Comparison of ENCODE assay signal across 22 cellular contexts in genomic region chr5:163165277-163165676, GRCh38.
"Had no signal": no experiment of that assay in that cellular context is flagged by ENCODE, and none has a peak within 500 bp of the region (broad histone marks: within the 10 kb centered on the region; RNA-seq: fewer than 3 reads in every experiment).

No MANE protein-coding gene starts in this region.

- H3K36me3 ChIP-seq: esophagus muscularis mucosa, gastrocnemius medialis, prostate gland, right lobe of liver, tibial nerve, upper lobe of right lung, vagina had no signal

- H3K4me3 ChIP-seq: esophagus muscularis mucosa, gastrocnemius medialis, hepatocyte, lung, prostate gland, right lobe of liver, testis, tibial nerve, upper lobe of right lung, vagina had no signal

- H3K4me1 ChIP-seq: esophagus muscularis mucosa, gastrocnemius medialis, parathyroid adenoma, prostate gland, right lobe of liver, testis, tibial nerve, upper lobe of right lung, vagina had no signal

- H3K9ac ChIP-seq: parathyroid adenoma had no signal

- H2AFZ ChIP-seq: hepatocyte, parathyroid adenoma had no signal

- H3K9me3 ChIP-seq: gastrocnemius medialis, prostate gland, right lobe of liver, testis, upper lobe of right lung, vagina had no signal

- H3K4me2 ChIP-seq: hepatocyte had no signal

- H3K79me2 ChIP-seq: hepatocyte, parathyroid adenoma had no signal

- H3K27ac ChIP-seq: epithelial cell of prostate, esophagus muscularis mucosa, gastrocnemius medialis, hepatocyte, parathyroid adenoma, prostate gland, right lobe of liver, testis, tibial nerve, upper lobe of right lung, vagina had no signal

- ATAC-seq: effector memory CD8-positive, alpha-beta T cell; gastrocnemius medialis; left colon; left ventricle myocardium superior; right lobe of liver; stimulated activated naive B cell treated with anti-CD40 and anti-IgM and Interleukin-4, amounts not matched to agents 10 μg/mL and 1 μg/mL and 100 μg/mL, for 72 hours; stimulated activated naive CD8-positive, alpha-beta T cell treated with anti-CD3 and anti-CD28 coated beads, Interleukin-15, amount 100 ng/mL, for 72 hours; upper lobe of right lung had no signal

- DNase-seq: effector memory CD8-positive, alpha-beta T cell; gastrocnemius medialis; glutamatergic neuron; kidney; left ventricle myocardium superior; mesenchymal stem cell; midbrain; right lobe of liver; stimulated activated CD4-positive, alpha-beta T cell treated with anti-CD3 and anti-CD28 coated beads, Interleukin-4, amount 100 ng/mL, for 24 hours; stimulated activated naive B cell treated with anti-CD40 and anti-IgM and Interleukin-4, amounts not matched to agents 10 μg/mL and 1 μg/mL and 100 μg/mL, for 72 hours; stimulated activated naive CD8-positive, alpha-beta T cell treated with anti-CD3 and anti-CD28 coated beads, Interleukin-15, amount 100 ng/mL, for 72 hours; testis; upper lobe of right lung had no signal

- H3K27me3 ChIP-seq: esophagus muscularis mucosa, gastrocnemius medialis, hepatocyte, right lobe of liver, testis, tibial nerve, upper lobe of right lung, vagina had no signal
